ENCODE assay signal across 1 cellular context in the genomic region with DNA sequence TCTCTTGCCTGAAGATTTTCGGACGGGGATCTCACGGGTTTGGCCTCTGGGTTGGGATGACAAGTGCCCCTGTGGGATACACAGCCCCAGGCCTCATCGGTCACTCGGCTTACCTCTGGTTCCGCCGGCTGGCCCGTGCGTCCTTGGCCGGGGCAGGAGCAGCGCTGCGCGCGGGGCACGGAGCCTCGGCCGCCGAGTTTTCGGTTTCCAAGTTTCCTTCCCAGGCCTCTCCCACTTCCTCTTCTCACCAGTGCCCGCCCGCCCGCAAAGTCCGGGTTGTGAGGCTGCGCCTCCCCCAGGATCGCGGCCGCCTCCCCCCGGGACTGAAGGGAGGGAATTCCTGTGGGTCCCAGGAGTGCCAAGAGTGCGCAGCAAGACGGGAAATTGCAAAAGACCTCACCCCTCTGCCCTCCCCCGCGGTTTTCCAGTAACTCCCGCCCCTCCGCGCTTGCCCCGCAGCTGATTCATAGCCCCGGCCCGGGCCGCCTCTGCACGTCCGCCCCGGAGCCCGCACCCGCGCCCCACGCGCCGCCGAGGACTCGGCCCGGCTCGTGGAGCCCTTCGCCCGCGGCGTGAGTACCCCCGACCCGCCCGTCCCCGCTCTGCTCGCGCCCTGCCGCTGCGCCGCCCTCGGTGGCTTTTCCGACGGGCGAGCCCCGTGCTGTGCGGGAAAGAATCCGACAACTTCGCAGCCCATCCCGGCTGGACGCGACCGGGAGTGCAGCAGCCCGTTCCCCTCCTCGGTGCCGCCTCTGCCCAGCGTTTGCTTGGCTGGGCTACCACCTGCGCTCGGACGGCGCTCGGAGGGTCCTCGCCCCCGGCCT.
TF ChIP-seq lines count a peak whose summit lies in the region.

A gene (plus strand): TSS at position 458 of the 824 bp plus-strand sequence. CDS start 23,033 bp downstream, outside the sequence.

TF ChIP-seq in HepG2, 621 proteins besides CTCF, POLR2A, EP300 and RAD21 (continued from another document and continues in another):
- TF ChIP-seq, protein P1, sequence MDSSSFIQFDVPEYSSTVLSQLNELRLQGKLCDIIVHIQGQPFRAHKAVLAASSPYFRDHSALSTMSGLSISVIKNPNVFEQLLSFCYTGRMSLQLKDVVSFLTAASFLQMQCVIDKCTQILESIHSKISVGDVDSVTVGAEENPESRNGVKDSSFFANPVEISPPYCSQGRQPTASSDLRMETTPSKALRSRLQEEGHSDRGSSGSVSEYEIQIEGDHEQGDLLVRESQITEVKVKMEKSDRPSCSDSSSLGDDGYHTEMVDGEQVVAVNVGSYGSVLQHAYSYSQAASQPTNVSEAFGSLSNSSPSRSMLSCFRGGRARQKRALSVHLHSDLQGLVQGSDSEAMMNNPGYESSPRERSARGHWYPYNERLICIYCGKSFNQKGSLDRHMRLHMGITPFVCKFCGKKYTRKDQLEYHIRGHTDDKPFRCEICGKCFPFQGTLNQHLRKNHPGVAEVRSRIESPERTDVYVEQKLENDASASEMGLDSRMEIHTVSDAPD (CRISPR knock-in tag; IDR thresholded peaks at IDR 0.05) = no peak
- TF ChIP-seq, protein P2, sequence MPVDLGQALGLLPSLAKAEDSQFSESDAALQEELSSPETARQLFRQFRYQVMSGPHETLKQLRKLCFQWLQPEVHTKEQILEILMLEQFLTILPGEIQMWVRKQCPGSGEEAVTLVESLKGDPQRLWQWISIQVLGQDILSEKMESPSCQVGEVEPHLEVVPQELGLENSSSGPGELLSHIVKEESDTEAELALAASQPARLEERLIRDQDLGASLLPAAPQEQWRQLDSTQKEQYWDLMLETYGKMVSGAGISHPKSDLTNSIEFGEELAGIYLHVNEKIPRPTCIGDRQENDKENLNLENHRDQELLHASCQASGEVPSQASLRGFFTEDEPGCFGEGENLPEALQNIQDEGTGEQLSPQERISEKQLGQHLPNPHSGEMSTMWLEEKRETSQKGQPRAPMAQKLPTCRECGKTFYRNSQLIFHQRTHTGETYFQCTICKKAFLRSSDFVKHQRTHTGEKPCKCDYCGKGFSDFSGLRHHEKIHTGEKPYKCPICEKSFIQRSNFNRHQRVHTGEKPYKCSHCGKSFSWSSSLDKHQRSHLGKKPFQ (CRISPR knock-in tag; IDR thresholded peaks at IDR 0.05; ENCODE audit: insufficient replicate concordance) = peak; percentile 81
- TF ChIP-seq, protein P3, sequence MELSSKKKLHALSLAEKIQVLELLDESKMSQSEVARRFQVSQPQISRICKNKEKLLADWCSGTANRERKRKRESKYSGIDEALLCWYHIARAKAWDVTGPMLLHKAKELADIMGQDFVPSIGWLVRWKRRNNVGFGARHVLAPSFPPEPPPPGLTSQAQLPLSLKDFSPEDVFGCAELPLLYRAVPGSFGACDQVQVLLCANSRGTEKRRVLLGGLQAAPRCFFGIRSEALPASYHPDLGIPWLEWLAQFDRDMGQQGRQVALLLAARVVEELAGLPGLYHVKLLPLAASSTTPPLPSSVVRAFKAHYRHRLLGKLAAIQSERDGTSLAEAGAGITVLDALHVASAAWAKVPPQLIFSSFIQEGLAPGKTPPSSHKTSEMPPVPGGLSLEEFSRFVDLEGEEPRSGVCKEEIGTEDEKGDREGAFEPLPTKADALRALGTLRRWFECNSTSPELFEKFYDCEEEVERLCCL (CRISPR knock-in tag; IDR thresholded peaks at IDR 0.05; ENCODE audit: borderline replicate concordance) = no peak
- TF ChIP-seq GATAD1 (CRISPR knock-in tag; IDR thresholded peaks at IDR 0.05) (peak; percentile 45; the same call in 1 of the 2 replicates), ZNF12 (CRISPR knock-in tag; IDR thresholded peaks at IDR 0.05) (no peak; the same call in 1 of the 2 replicates), ARNTL (CRISPR knock-in tag; IDR thresholded peaks at IDR 0.05) (no peak), RFXAP (CRISPR knock-in tag; IDR thresholded peaks at IDR 0.05; ENCODE audit: borderline replicate concordance) (peak; percentile 73; the same call in 1 of the 2 replicates), ZNF549 (CRISPR knock-in tag; IDR thresholded peaks at IDR 0.05) (no peak), POLR2G (IDR thresholded peaks at IDR 0.05; ENCODE audit: low read depth, low read length) (peak; percentile 78), ZSCAN22 (CRISPR knock-in tag; IDR thresholded peaks at IDR 0.05) (0 out of 2 replicates have a peak, but pooled peaks have one; percentile 57), ZNF768 (CRISPR knock-in tag; IDR thresholded peaks at IDR 0.05) (peak; percentile 62; the same call in 1 of the 2 replicates), ZNF33B (CRISPR knock-in tag; IDR thresholded peaks at IDR 0.05) (no peak), KDM1A (CRISPR knock-in tag; IDR thresholded peaks at IDR 0.05) (no peak), TBP (CRISPR knock-in tag; IDR thresholded peaks at IDR 0.05) (no peak), ZNF317 (CRISPR knock-in tag; IDR thresholded peaks at IDR 0.05) (0 out of 2 replicates have a peak, but pooled peaks have one; percentile 16), IRF2 (CRISPR knock-in tag; IDR thresholded peaks at IDR 0.05) (peak; percentile 73), AGO2 (optimal IDR thresholded peaks at IDR 0.05; ENCODE audit: low read depth, low read length) (peak; percentile 57), MEIS1 (CRISPR knock-in tag; IDR thresholded peaks at IDR 0.05; ENCODE audit: borderline replicate concordance) (no peak; the same call in none of the 2 replicates), MBD4 (IDR thresholded peaks at IDR 0.05; ENCODE audit: borderline replicate concordance, low read length) (no peak), GTF2F1 (IDR thresholded peaks at IDR 0.05; ENCODE audit: low read length) (no peak; the same call in 1 of the 2 replicates), SRSF9 (IDR thresholded peaks at IDR 0.05; ENCODE audit: borderline replicate concordance, insufficient read depth, low read depth, low read length, poor library complexity, severe bottlenecking) (no peak), HDAC2 (CRISPR knock-in tag; IDR thresholded peaks at IDR 0.05) (peak; percentile 62), ZNF124 (CRISPR knock-in tag; IDR thresholded peaks at IDR 0.05) (no peak)
- TF ChIP-seq, protein P4, sequence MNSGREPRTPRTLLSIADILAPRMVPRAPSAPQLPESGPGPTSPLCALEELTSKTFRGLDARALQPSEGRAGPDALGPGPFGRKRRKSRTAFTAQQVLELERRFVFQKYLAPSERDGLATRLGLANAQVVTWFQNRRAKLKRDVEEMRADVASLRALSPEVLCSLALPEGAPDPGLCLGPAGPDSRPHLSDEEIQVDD (CRISPR knock-in tag; IDR thresholded peaks at IDR 0.05; ENCODE audit: borderline replicate concordance) = peak; percentile 74; the same call in 1 of the 2 replicates
- TF ChIP-seq, protein P5, sequence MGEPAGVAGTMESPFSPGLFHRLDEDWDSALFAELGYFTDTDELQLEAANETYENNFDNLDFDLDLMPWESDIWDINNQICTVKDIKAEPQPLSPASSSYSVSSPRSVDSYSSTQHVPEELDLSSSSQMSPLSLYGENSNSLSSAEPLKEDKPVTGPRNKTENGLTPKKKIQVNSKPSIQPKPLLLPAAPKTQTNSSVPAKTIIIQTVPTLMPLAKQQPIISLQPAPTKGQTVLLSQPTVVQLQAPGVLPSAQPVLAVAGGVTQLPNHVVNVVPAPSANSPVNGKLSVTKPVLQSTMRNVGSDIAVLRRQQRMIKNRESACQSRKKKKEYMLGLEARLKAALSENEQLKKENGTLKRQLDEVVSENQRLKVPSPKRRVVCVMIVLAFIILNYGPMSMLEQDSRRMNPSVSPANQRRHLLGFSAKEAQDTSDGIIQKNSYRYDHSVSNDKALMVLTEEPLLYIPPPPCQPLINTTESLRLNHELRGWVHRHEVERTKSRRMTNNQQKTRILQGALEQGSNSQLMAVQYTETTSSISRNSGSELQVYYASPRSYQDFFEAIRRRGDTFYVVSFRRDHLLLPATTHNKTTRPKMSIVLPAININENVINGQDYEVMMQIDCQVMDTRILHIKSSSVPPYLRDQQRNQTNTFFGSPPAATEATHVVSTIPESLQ (CRISPR knock-in tag; conservative IDR thresholded peaks at IDR 0.05) = no peak
- TF ChIP-seq, protein P6, sequence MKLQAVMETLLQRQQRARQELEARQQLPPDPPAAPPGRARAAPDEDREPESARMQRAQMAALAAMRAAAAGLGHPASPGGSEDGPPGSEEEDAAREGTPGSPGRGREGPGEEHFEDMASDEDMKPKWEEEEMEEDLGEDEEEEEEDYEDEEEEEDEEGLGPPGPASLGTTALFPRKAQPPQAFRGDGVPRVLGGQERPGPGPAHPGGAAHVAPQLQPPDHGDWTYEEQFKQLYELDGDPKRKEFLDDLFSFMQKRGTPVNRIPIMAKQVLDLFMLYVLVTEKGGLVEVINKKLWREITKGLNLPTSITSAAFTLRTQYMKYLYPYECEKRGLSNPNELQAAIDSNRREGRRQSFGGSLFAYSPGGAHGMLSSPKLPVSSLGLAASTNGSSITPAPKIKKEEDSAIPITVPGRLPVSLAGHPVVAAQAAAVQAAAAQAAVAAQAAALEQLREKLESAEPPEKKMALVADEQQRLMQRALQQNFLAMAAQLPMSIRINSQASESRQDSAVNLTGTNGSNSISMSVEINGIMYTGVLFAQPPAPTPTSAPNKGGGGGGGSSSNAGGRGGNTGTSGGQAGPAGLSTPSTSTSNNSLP (IDR thresholded peaks at IDR 0.05; ENCODE audit: low read depth, low read length) = no peak
- TF ChIP-seq, protein P7, sequence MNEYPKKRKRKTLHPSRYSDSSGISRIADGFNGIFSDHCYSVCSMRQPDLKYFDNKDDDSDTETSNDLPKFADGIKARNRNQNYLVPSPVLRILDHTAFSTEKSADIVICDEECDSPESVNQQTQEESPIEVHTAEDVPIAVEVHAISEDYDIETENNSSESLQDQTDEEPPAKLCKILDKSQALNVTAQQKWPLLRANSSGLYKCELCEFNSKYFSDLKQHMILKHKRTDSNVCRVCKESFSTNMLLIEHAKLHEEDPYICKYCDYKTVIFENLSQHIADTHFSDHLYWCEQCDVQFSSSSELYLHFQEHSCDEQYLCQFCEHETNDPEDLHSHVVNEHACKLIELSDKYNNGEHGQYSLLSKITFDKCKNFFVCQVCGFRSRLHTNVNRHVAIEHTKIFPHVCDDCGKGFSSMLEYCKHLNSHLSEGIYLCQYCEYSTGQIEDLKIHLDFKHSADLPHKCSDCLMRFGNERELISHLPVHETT (CRISPR knock-in tag; conservative IDR thresholded peaks at IDR 0.05) = peak; percentile 51; the same call in 1 of the 2 replicates
- TF ChIP-seq, protein P8, sequence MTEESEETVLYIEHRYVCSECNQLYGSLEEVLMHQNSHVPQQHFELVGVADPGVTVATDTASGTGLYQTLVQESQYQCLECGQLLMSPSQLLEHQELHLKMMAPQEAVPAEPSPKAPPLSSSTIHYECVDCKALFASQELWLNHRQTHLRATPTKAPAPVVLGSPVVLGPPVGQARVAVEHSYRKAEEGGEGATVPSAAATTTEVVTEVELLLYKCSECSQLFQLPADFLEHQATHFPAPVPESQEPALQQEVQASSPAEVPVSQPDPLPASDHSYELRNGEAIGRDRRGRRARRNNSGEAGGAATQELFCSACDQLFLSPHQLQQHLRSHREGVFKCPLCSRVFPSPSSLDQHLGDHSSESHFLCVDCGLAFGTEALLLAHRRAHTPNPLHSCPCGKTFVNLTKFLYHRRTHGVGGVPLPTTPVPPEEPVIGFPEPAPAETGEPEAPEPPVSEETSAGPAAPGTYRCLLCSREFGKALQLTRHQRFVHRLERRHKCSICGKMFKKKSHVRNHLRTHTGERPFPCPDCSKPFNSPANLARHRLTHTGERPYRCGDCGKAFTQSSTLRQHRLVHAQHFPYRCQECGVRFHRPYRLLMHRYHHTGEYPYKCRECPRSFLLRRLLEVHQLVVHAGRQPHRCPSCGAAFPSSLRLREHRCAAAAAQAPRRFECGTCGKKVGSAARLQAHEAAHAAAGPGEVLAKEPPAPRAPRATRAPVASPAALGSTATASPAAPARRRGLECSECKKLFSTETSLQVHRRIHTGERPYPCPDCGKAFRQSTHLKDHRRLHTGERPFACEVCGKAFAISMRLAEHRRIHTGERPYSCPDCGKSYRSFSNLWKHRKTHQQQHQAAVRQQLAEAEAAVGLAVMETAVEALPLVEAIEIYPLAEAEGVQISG (CRISPR knock-in tag; IDR thresholded peaks at IDR 0.05) = peak; percentile 71
- TF ChIP-seq, protein P9, sequence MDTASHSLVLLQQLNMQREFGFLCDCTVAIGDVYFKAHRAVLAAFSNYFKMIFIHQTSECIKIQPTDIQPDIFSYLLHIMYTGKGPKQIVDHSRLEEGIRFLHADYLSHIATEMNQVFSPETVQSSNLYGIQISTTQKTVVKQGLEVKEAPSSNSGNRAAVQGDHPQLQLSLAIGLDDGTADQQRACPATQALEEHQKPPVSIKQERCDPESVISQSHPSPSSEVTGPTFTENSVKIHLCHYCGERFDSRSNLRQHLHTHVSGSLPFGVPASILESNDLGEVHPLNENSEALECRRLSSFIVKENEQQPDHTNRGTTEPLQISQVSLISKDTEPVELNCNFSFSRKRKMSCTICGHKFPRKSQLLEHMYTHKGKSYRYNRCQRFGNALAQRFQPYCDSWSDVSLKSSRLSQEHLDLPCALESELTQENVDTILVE (CRISPR knock-in tag; IDR thresholded peaks at IDR 0.05) = peak; percentile 72; the same call in 1 of the 2 replicates
- TF ChIP-seq, protein P10, sequence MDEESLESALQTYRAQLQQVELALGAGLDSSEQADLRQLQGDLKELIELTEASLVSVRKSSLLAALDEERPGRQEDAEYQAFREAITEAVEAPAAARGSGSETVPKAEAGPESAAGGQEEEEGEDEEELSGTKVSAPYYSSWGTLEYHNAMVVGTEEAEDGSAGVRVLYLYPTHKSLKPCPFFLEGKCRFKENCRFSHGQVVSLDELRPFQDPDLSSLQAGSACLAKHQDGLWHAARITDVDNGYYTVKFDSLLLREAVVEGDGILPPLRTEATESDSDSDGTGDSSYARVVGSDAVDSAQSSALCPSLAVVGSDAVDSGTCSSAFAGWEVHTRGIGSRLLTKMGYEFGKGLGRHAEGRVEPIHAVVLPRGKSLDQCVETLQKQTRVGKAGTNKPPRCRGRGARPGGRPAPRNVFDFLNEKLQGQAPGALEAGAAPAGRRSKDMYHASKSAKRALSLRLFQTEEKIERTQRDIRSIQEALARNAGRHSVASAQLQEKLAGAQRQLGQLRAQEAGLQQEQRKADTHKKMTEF (CRISPR knock-in tag; IDR thresholded peaks at IDR 0.05) = peak; percentile 68; the same call in 1 of the 2 replicates
